8 cellular contexts compared by ENCODE assay signal in genomic region chr15:64426845-64427465, GRCh38. TPM values are rescaled to one million over a fixed set of nuclear protein-coding genes. Genes with fewer than 3 reads are reported as not detected.
DNase-seq lines count a peak whose midpoint lies in the region; ATAC-seq and TF ChIP-seq lines count a peak whose summit lies in the region.

No MANE protein-coding gene starts in this region.

- peak; percentile 51 for TF ChIP-seq RAD21 in SK-N-SH (IDR thresholded peaks at IDR 0.05; ENCODE audit: low read length)

- 87% methylated on average over 7 of the region's 7 CpGs for WGBS in SK-N-SH (ENCODE audit: low lambda C conversion rate)

- CTCF ChIA-PET in AG04450 (lab: Charles Lee) (interaction anchor here (0.6 to 3.6 kb wide), 15 partner anchors 9 to 301 kb away, joined by 3 to 22 read pairs (median 4); no protein-coding TSS in a partner anchor), SK-N-SH (lab: Yijun Ruan, JAX) (interaction anchor here (0.6 to 5.4 kb wide), 9 partner anchors 28 to 301 kb away, joined by 3 to 24 read pairs (median 3); no protein-coding TSS in a partner anchor)

- no peak overlapping the region for H3K4me2 ChIP-seq in SK-N-SH

- no peak overlapping the region for H2AFZ ChIP-seq in SK-N-SH (ENCODE audit: low read depth)

- no peaks in the 10 kb centered on the region for H4K20me1 ChIP-seq in SK-N-SH (ENCODE audit: insufficient read depth)

- TF ChIP-seq CTCF in AG04450 (IDR thresholded peaks at IDR 0.05; ENCODE audit: low read depth, low read length) (peak; percentile 41), GM12864 (IDR thresholded peaks at IDR 0.05; ENCODE audit: low read depth, low read length, missing control alignments) (peak; percentile 18), SK-N-SH (IDR thresholded peaks at IDR 0.05) (peak; percentile 50), foreskin keratinocyte (conservative IDR thresholded peaks at IDR 0.05) (peak; percentile 52)

- H3K9ac ChIP-seq in SK-N-SH = no peak overlapping the region

- H3K27ac ChIP-seq in AG04450 (ENCODE audit: low read depth, low read length) (no peak overlapping the region), SK-N-SH (ENCODE audit: low read depth in 2 of 2, low read length in 1 of 2) (peak overlapping the region in 1 of 2 experiments; percentile 33; a peak in 1 of 4 replicates), foreskin keratinocyte (no peak overlapping the region)

- H3K9me2 ChIP-seq in SK-N-SH = no peaks in the 10 kb centered on the region

- ATAC-seq in foreskin keratinocyte = no peak
- no peak for ATAC-seq in HG03025 (IDR thresholded peaks at IDR 0.05; ENCODE audit: low FRiP score, unreplicated experiment)
- ATAC-seq in GM21390 (IDR thresholded peaks at IDR 0.05; ENCODE audit: unreplicated experiment) = no peak

- TF ChIP-seq EP300 in SK-N-SH (IDR thresholded peaks at IDR 0.05; ENCODE audit: borderline replicate concordance in 1 of 2, low read depth in 1 of 2, low read length in 1 of 2) = no peak

- H3F3A ChIP-seq in SK-N-SH (replicated peaks; ENCODE audit: insufficient read depth) = peaks cover 35% of the 10 kb centered on the region

- H3K9me3 ChIP-seq in AG04450 (ENCODE audit: control insufficient read depth, insufficient read depth, low read length) = no peaks in the 10 kb centered on the region
- H3K9me3 ChIP-seq in SK-N-SH = no peaks in the 10 kb centered on the region

- POLR2A ChIA-PET in AG04450 (lab: Yijun Ruan, JAX) = no interaction called here
- POLR2A ChIA-PET in SK-N-SH (lab: Yijun Ruan, JAX) = no interaction called here

- H3K27me3 ChIP-seq in AG04450 (ENCODE audit: control insufficient read depth, insufficient read depth, low read length) (no peaks in the 10 kb centered on the region), SK-N-SH (ENCODE audit: insufficient read depth) (no peaks in the 10 kb centered on the region), foreskin keratinocyte (no peaks in the 10 kb centered on the region)

- peaks cover 32 to 47% of the 10 kb centered on the region in 2 experiments for H3K36me3 ChIP-seq in SK-N-SH (replicated peaks in 1 of 2; ENCODE audit: control insufficient read depth in 1 of 2, insufficient read depth in 2 of 2, low read length in 1 of 2)

- DNase-seq in AG04450 (ENCODE audit: low read depth, low spot score) (peak; percentile 13), GM12864 (ENCODE audit: low read depth) (no peak), SK-N-SH (no peak), foreskin keratinocyte (no peak), GM19238 (ENCODE audit: insufficient read length, low spot score) (no peak), cerebellar nuclear complex (lab: John Stamatoyannopoulos, UW) (no peak)

- H3K79me2 ChIP-seq in SK-N-SH (ENCODE audit: insufficient read depth) = 0 out of 2 replicates have a peak, but pooled peaks cover 3% of the 10 kb centered on the region

- H3K4me3 ChIP-seq in AG04450 (ENCODE audit: low read depth, low read length) (no peak overlapping the region), GM12864 (ENCODE audit: low read depth, low read length) (no peak overlapping the region), SK-N-SH (ENCODE audit: low read depth in 2 of 2, low read length in 1 of 2) (no peak overlapping the region; a peak in 1 of 4 replicates)

- H3K4me1 ChIP-seq in SK-N-SH (ENCODE audit: control insufficient read depth in 1 of 2, insufficient read depth in 2 of 2, low read depth in 1 of 2, low read length in 1 of 2) (peaks cover 0 to 18% of the 10 kb centered on the region in 2 experiments; a peak in 1 of 4 replicates), foreskin keratinocyte (peaks cover 9% of the 10 kb centered on the region)

TF ChIP-seq in SK-N-SH, 30 proteins besides CTCF, POLR2A, EP300 and RAD21:
- TF ChIP-seq ELF1 (IDR thresholded peaks at IDR 0.05) (no peak), NRF1 (IDR thresholded peaks at IDR 0.05; ENCODE audit: low read depth, low read length) (no peak), SMC3 (IDR thresholded peaks at IDR 0.05; ENCODE audit: low read depth, low read length) (peak; percentile 27; the same call in 1 of the 2 replicates), SIN3A (IDR thresholded peaks at IDR 0.05; ENCODE audit: borderline replicate concordance, low read depth, low read length) (no peak), EZH2phosphoT487 (IDR thresholded peaks at IDR 0.05; ENCODE audit: borderline replicate concordance, low read depth) (no peak), ZBTB33 (IDR thresholded peaks at IDR 0.05; ENCODE audit: borderline replicate concordance, low read depth) (no peak), GABPA (IDR thresholded peaks at IDR 0.05; ENCODE audit: low read depth) (no peak)

RNA-seq across cellular contexts. Expression of gene ZNF609, which starts 33.4 kb away (rescaled TPM):
- polyA plus RNA-seq in AG04450 (2011; rRNA removed) (28.9 and 31.1 TPM in 2 replicates), SK-N-SH (2012; rRNA removed) (10.3 and 12.6 TPM in 2 replicates), foreskin keratinocyte (4.1 and 5.1 TPM in 2 replicates)
- polyA minus RNA-seq in AG04450 (2011; rRNA and poly(A)+ RNA removed) = 52.4 and 78.9 TPM in 2 replicates
- 9.7 and 10.8 TPM in 2 replicates for polyA plus RNA-seq in SK-N-SH (2012; cell fraction: cytosol; rRNA removed)
- polyA plus RNA-seq in SK-N-SH (2012; cell fraction: nucleus; rRNA removed) = 14.9 and 19.1 TPM in 2 replicates
- total RNA-seq in foreskin keratinocyte = 20.9 and 22.0 TPM in 2 replicates

RNA-seq across cellular contexts. Expression of gene TRIP4, which starts 39.3 kb away (rescaled TPM):
- polyA plus RNA-seq in AG04450 (2011; rRNA removed) (26.5 and 28.0 TPM in 2 replicates), SK-N-SH (2012; rRNA removed) (14.5 and 20.3 TPM in 2 replicates), foreskin keratinocyte (21.1 and 22.2 TPM in 2 replicates)
- 19.1 and 21.2 TPM in 2 replicates for polyA minus RNA-seq in AG04450 (2011; rRNA and poly(A)+ RNA removed)
- 19.1 and 20.1 TPM in 2 replicates for polyA plus RNA-seq in SK-N-SH (2012; cell fraction: cytosol; rRNA removed)
- 12.1 and 19.2 TPM in 2 replicates for polyA plus RNA-seq in SK-N-SH (2012; cell fraction: nucleus; rRNA removed)
- total RNA-seq in foreskin keratinocyte = 20.9 and 22.6 TPM in 2 replicates

RNA-seq across cellular contexts. Expression of gene PCLAF, which starts 45.7 kb away (rescaled TPM):
- polyA plus RNA-seq in AG04450 (2011; rRNA removed) (93.8 and 104 TPM in 2 replicates), SK-N-SH (2012; rRNA removed) (35.0 and 46.0 TPM in 2 replicates), foreskin keratinocyte (88.0 and 105 TPM in 2 replicates)
- polyA minus RNA-seq in AG04450 (2011; rRNA and poly(A)+ RNA removed) = 14.2 and 20.1 TPM in 2 replicates
- polyA plus RNA-seq in SK-N-SH (2012; cell fraction: cytosol; rRNA removed) = 49.5 and 64.5 TPM in 2 replicates
- polyA plus RNA-seq in SK-N-SH (2012; cell fraction: nucleus; rRNA removed) = 9.5 and 14.2 TPM in 2 replicates
- total RNA-seq in foreskin keratinocyte = 61.1 and 64.4 TPM in 2 replicates
